Comparison of ENCODE assay signal across 18 cellular contexts in the genomic region with DNA sequence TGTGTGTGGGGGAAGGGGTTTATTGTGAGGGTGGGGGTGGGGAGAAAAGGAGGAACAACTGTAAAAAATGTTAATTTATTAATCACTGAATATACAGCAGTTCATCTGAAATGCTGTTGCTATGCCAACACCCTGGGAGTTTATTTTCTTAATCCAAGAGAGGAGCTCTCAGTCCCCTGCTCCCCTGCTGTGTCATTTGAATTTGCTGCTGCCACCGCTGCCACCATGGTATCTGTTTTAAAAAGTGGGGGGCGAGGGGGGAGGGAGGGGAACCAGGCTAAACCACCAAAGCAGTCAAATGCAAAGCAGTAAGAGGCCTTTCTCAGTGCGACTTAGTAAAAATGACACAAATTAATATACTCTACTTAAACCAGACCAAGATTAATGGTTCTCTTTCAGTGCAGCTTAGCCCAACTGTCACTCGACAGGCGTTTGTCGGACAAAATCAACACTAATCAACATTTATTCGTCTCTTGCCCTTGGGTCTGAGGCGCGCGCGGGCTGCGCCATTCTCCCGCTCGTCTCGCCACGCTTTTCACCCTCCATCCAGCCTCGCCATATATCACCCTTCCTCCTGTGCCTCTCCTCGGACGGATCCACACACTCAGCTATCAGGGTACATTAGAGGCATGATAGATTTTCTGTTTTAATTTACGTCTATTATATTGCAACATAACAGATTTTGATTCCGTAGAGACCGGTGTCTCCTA.
DNase-seq lines count a peak whose midpoint lies in the region; ATAC-seq and TF ChIP-seq lines count a peak whose summit lies in the region.
"Had no signal": no experiment of that assay in that cellular context is flagged by ENCODE, and none has a peak within 500 bp of the region (broad histone marks: within the 10 kb centered on the region; RNA-seq: fewer than 3 reads in every experiment).

No MANE protein-coding gene starts in this region.

- H3K36me3 Mint-ChIP-seq in osteocyte (ENCODE audit: unreplicated experiment): no peaks in the 10 kb centered on the region
- no peaks in the 10 kb centered on the region for H3K36me3 Mint-ChIP-seq in activated CD4-positive, alpha-beta T cell treated with anti-CD3 and anti-CD28 coated beads for 36 hours (ENCODE audit: low read depth)
- H3K36me3 Mint-ChIP-seq: activated CD8-positive, alpha-beta memory T cell treated with anti-CD3 and anti-CD28 coated beads, Interleukin-2, amount 10 ng/mL, durations not matched to agents 7 days and 5 days had no signal

- H3K36me3 ChIP-seq in SK-N-MC (ENCODE audit: insufficient read depth, low read length) (peaks cover 15% of the 10 kb centered on the region; the same call in 1 of the 2 replicates), iPS-15b (ENCODE audit: control insufficient read depth, insufficient read depth, low read length) (peaks cover 4% of the 10 kb centered on the region), sigmoid colon (no peaks in the 10 kb centered on the region)
- H3K36me3 ChIP-seq: BLaER1 treated with 17β-estradiol and CSF1 and Interleukin-3, amounts not matched to agents 10 nM and 100 nM had no signal

- no peaks in the 10 kb centered on the region for H3K27me3 Mint-ChIP-seq in osteocyte (ENCODE audit: unreplicated experiment)
- peaks cover 2% of the 10 kb centered on the region for H3K27me3 Mint-ChIP-seq in activated CD4-positive, alpha-beta T cell treated with anti-CD3 and anti-CD28 coated beads for 36 hours
- H3K27me3 Mint-ChIP-seq: activated CD8-positive, alpha-beta memory T cell treated with anti-CD3 and anti-CD28 coated beads, Interleukin-2, amount 10 ng/mL, durations not matched to agents 7 days and 5 days had no signal

- CTCF ChIA-PET in HEK293T (lab: Yijun Ruan, JAX): interaction anchor here (0.6 kb wide), 1 partner anchor 183 kb away, joined by 3 read pairs; no protein-coding TSS in a partner anchor
- CTCF ChIA-PET in activated CD4-positive, alpha-beta T cell treated with anti-CD3 and anti-CD28 coated beads for 36 hours (lab: Charles Lee): no interaction called here

- no peaks in the 10 kb centered on the region for H3K9me3 Mint-ChIP-seq in osteocyte (ENCODE audit: unreplicated experiment)
- no peaks in the 10 kb centered on the region for H3K9me3 Mint-ChIP-seq in activated CD4-positive, alpha-beta T cell treated with anti-CD3 and anti-CD28 coated beads for 36 hours (ENCODE audit: low read depth)
- H3K9me3 Mint-ChIP-seq: dendritic cell treated with granulocyte-macrophage colony-stimulating factor and Interleukin-4, amounts not matched to agents 40 ng/mL and 50 ng/mL, for 4 days; T-helper 1 cell treated with Interleukin-12 subunit alpha and Interleukin-12 subunit beta and Interleukin-4 antibody, amounts not matched to agents 30 μg/mL and 1 μg/mL, for 36 hours had no signal

- ATAC-seq in activated CD4-positive, alpha-beta T cell treated with anti-CD3 and anti-CD28 coated beads for 36 hours: no peak
- ATAC-seq: activated CD4-positive, CD25-positive, alpha-beta regulatory T cell treated with anti-CD3 and anti-CD28 coated beads, Interleukin-2, amount 50 U/mL, for 24 hours; activated CD8-positive, alpha-beta memory T cell treated with anti-CD3 and anti-CD28 coated beads, Interleukin-2, amount 10 ng/mL, durations not matched to agents 7 days and 5 days; heart right ventricle had no signal

- intact Hi-C loops in sigmoid colon (cut with DNase I): loop anchor here (5.0 kb wide), 2 partner anchors 73 to 152 kb away; no protein-coding TSS in a partner anchor
- intact Hi-C loops in activated CD4-positive, alpha-beta T cell treated with anti-CD3 and anti-CD28 coated beads for 36 hours (cut with DNase I, micrococcal nuclease): no loop called here

- no peak for DNase-seq in HEK293T (ENCODE audit: extremely low spot score)
- DNase-seq in SK-N-MC (ENCODE audit: low read depth, low spot score): peak; percentile 67
- no peak for DNase-seq in sigmoid colon
- no peak for DNase-seq in osteocyte (ENCODE audit: extremely low spot score, unreplicated experiment)
- DNase-seq in activated CD4-positive, alpha-beta T cell treated with anti-CD3 and anti-CD28 coated beads for 36 hours: no peak
- DNase-seq in iPS-NIHi7 (ENCODE audit: extremely low spot score): no peak
- DNase-seq: activated CD8-positive, alpha-beta memory T cell treated with anti-CD3 and anti-CD28 coated beads, Interleukin-2, amount 10 ng/mL, durations not matched to agents 7 days and 5 days; activated effector memory CD4-positive, alpha-beta T cell treated with Interleukin-2 at 50 U/mL for 16 hours; aorta; DMS53; heart right ventricle; NCI-H187 had no signal

- no peak overlapping the region for H3K27ac Mint-ChIP-seq in osteocyte (ENCODE audit: unreplicated experiment)
- no peak overlapping the region for H3K27ac Mint-ChIP-seq in activated CD4-positive, alpha-beta T cell treated with anti-CD3 and anti-CD28 coated beads for 36 hours
- H3K27ac Mint-ChIP-seq: activated CD8-positive, alpha-beta memory T cell treated with anti-CD3 and anti-CD28 coated beads, Interleukin-2, amount 10 ng/mL, durations not matched to agents 7 days and 5 days; dendritic cell treated with granulocyte-macrophage colony-stimulating factor and Interleukin-4, amounts not matched to agents 40 ng/mL and 50 ng/mL, for 4 days; T-helper 1 cell treated with Interleukin-12 subunit alpha and Interleukin-12 subunit beta and Interleukin-4 antibody, amounts not matched to agents 30 μg/mL and 1 μg/mL, for 36 hours had no signal

- no peak overlapping the region for H3K4me3 Mint-ChIP-seq in osteocyte (ENCODE audit: unreplicated experiment)
- no peak overlapping the region for H3K4me3 Mint-ChIP-seq in activated CD4-positive, alpha-beta T cell treated with anti-CD3 and anti-CD28 coated beads for 36 hours
- H3K4me3 Mint-ChIP-seq: activated CD8-positive, alpha-beta memory T cell treated with anti-CD3 and anti-CD28 coated beads, Interleukin-2, amount 10 ng/mL, durations not matched to agents 7 days and 5 days; dendritic cell treated with granulocyte-macrophage colony-stimulating factor and Interleukin-4, amounts not matched to agents 40 ng/mL and 50 ng/mL, for 4 days; T-helper 1 cell treated with Interleukin-12 subunit alpha and Interleukin-12 subunit beta and Interleukin-4 antibody, amounts not matched to agents 30 μg/mL and 1 μg/mL, for 36 hours had no signal

- TF ChIP-seq CTCF in sigmoid colon (IDR thresholded peaks at IDR 0.05): no peak
- TF ChIP-seq CTCF in osteocyte (IDR thresholded peaks at IDR 0.05): no peak

- TF ChIP-seq POLR2A in sigmoid colon (IDR thresholded peaks at IDR 0.05): no peak

- 90 to 91% methylated on average over 22 of the region's 22 CpGs for WGBS in sigmoid colon, 2 donors

- peaks cover 8% of the 10 kb centered on the region for H3K4me1 Mint-ChIP-seq in osteocyte (ENCODE audit: unreplicated experiment)
- no peaks in the 10 kb centered on the region for H3K4me1 Mint-ChIP-seq in activated CD4-positive, alpha-beta T cell treated with anti-CD3 and anti-CD28 coated beads for 36 hours
- H3K4me1 Mint-ChIP-seq: activated CD8-positive, alpha-beta memory T cell treated with anti-CD3 and anti-CD28 coated beads, Interleukin-2, amount 10 ng/mL, durations not matched to agents 7 days and 5 days had no signal

- H3K27me3 ChIP-seq in iPS-15b (ENCODE audit: control insufficient read depth, insufficient read depth, low read length) (no peaks in the 10 kb centered on the region), sigmoid colon (no peaks in the 10 kb centered on the region)
- H3K27me3 ChIP-seq: BLaER1 treated with 17β-estradiol and CSF1 and Interleukin-3, amounts not matched to agents 10 nM and 100 nM; heart right ventricle had no signal

- no peak for TF ChIP-seq EP300 in sigmoid colon (IDR thresholded peaks at IDR 0.05)

- POLR2A ChIA-PET in HEK293T (lab: Yijun Ruan, JAX): no interaction called here
- POLR2A ChIA-PET in activated CD4-positive, alpha-beta T cell treated with anti-CD3 and anti-CD28 coated beads for 36 hours (lab: Charles Lee): no interaction called here

- H3K9ac ChIP-seq in SK-N-MC (ENCODE audit: insufficient read length): peak overlapping the region; percentile 6
- no peak overlapping the region for H3K9ac ChIP-seq in iPS-15b (ENCODE audit: low read depth, low read length)
- H3K9ac ChIP-seq: BLaER1 treated with 17β-estradiol and CSF1 and Interleukin-3, amounts not matched to agents 10 nM and 100 nM had no signal

- H3K27ac ChIP-seq in SK-N-MC: peak overlapping the region; percentile 87
- peak overlapping the region; percentile 76 to 86 (median 80) for H3K27ac ChIP-seq in sigmoid colon
- H3K27ac ChIP-seq: BLaER1 treated with 17β-estradiol and CSF1 and Interleukin-3, amounts not matched to agents 10 nM and 100 nM; HL-60 had no signal

- H3K4me3 ChIP-seq in SK-N-MC (peak overlapping the region; percentile 71), iPS-15b (ENCODE audit: low read depth, low read length) (peak overlapping the region; percentile 7), sigmoid colon (no peak overlapping the region)
- H3K4me3 ChIP-seq: BLaER1 treated with 17β-estradiol and CSF1 and Interleukin-3, amounts not matched to agents 10 nM and 100 nM; heart right ventricle had no signal

- peaks cover 39% of the 10 kb centered on the region for H3K4me1 ChIP-seq in iPS-15b (ENCODE audit: control insufficient read depth, insufficient read depth, low read length)
- H3K4me1 ChIP-seq in sigmoid colon: peaks cover 0 to 97% (median 84%) of the 10 kb centered on the region in 4 donors

- H3K9me3 ChIP-seq in SK-N-MC (ENCODE audit: low read depth, low read length): no peaks in the 10 kb centered on the region
- H3K9me3 ChIP-seq in iPS-15b (ENCODE audit: control insufficient read depth, insufficient read depth, low read length): no peaks in the 10 kb centered on the region
- H3K9me3 ChIP-seq in sigmoid colon: no peaks in the 10 kb centered on the region
- H3K9me3 ChIP-seq: heart right ventricle had no signal

TF ChIP-seq in HEK293T, 16 proteins besides CTCF, POLR2A, EP300 and RAD21:
- TF ChIP-seq, protein P1, sequence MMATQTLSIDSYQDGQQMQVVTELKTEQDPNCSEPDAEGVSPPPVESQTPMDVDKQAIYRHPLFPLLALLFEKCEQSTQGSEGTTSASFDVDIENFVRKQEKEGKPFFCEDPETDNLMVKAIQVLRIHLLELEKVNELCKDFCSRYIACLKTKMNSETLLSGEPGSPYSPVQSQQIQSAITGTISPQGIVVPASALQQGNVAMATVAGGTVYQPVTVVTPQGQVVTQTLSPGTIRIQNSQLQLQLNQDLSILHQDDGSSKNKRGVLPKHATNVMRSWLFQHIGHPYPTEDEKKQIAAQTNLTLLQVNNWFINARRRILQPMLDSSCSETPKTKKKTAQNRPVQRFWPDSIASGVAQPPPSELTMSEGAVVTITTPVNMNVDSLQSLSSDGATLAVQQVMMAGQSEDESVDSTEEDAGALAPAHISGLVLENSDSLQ (IDR thresholded peaks at IDR 0.05): peak; percentile 31; the same call in 1 of the 2 replicates
- TF ChIP-seq FOXK2 (IDR thresholded peaks at IDR 0.05) (no peak), ARNT (IDR thresholded peaks at IDR 0.05) (no peak), BHLHE40 (IDR thresholded peaks at IDR 0.05; ENCODE audit: borderline replicate concordance) (no peak), ZNF384 (IDR thresholded peaks at IDR 0.05) (no peak), SP1 (IDR thresholded peaks at IDR 0.05) (no peak), FOXA1 (IDR thresholded peaks at IDR 0.05) (no peak)

Comparison
In these comparisons a context has a peak if more than half of its experiments do, and no peak if none do; other contexts are left out.
1. H3K4me3 ChIP-seq: peak in SK-N-MC (single experiment) and iPS-15b (single experiment); none in sigmoid colon (0 of 4).